2 cellular contexts compared by ENCODE assay signal in the genomic region with DNA sequence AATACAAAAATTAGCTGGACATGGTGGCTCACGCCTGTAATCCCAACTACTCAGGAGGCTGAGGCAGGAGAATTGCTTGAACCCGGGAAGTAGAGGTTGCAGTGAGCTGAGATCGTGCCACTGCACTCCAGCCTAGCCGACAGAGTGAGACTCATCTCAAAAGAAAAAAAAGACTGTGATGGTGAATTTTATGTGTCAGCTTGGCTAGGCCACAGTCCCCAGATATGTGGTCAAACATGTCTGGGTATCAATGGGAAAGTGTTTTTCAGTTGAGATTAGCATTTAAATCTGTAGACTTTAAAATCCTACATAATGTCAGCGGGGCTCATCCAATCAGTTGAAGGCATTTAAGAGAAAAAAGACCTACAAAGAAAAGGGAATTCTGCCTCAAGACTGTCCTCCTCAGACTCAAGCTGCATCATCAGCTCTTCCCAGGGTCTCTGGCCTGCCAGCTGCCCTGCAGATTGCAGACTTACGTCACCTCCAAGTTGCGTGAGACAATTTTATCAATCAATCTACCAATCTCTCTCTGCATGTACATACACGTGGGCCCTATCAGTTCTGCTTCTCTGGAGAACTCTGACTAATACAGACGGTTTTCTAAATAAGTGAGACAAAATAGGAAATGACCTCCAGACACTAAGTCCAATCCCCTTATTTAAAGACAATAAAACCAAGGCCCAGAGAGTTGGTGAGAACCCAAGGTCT.
TF ChIP-seq lines count a peak whose summit lies in the region.

No MANE protein-coding gene starts in this region.

TF ChIP-seq in IMR-90, 13 proteins besides CTCF, POLR2A, EP300 and RAD21 (continued from another document):
- no peak for TF ChIP-seq BHLHE40 (IDR thresholded peaks at IDR 0.05; ENCODE audit: low read depth, low read length)
- no peak for TF ChIP-seq RCOR1 (IDR thresholded peaks at IDR 0.05; ENCODE audit: insufficient replicate concordance, low read length)
- no peak for TF ChIP-seq MAZ (IDR thresholded peaks at IDR 0.05; ENCODE audit: borderline replicate concordance, low read depth, low read length)
- no peak for TF ChIP-seq CEBPB (IDR thresholded peaks at IDR 0.05; ENCODE audit: low read depth, low read length)
- TF ChIP-seq, protein P1, sequence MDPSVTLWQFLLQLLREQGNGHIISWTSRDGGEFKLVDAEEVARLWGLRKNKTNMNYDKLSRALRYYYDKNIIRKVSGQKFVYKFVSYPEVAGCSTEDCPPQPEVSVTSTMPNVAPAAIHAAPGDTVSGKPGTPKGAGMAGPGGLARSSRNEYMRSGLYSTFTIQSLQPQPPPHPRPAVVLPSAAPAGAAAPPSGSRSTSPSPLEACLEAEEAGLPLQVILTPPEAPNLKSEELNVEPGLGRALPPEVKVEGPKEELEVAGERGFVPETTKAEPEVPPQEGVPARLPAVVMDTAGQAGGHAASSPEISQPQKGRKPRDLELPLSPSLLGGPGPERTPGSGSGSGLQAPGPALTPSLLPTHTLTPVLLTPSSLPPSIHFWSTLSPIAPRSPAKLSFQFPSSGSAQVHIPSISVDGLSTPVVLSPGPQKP (IDR thresholded peaks at IDR 0.05; ENCODE audit: borderline replicate concordance, low read depth, low read length), result no peak
- TF ChIP-seq, protein P2, sequence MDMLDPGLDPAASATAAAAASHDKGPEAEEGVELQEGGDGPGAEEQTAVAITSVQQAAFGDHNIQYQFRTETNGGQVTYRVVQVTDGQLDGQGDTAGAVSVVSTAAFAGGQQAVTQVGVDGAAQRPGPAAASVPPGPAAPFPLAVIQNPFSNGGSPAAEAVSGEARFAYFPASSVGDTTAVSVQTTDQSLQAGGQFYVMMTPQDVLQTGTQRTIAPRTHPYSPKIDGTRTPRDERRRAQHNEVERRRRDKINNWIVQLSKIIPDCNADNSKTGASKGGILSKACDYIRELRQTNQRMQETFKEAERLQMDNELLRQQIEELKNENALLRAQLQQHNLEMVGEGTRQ (IDR thresholded peaks at IDR 0.05; ENCODE audit: low read depth, low read length), result no peak
- TF ChIP-seq MXI1 (IDR thresholded peaks at IDR 0.05; ENCODE audit: borderline replicate concordance, low read depth, low read length), result no peak
- TF ChIP-seq MAFK (IDR thresholded peaks at IDR 0.05; ENCODE audit: low read depth, low read length), result no peak
- TF ChIP-seq SMC3 (IDR thresholded peaks at IDR 0.05; ENCODE audit: low read depth, low read length), result no peak
- no peak for TF ChIP-seq NFE2L2 (IDR thresholded peaks at IDR 0.05; ENCODE audit: low read depth, low read length)
- no peak for TF ChIP-seq RFX5 (IDR thresholded peaks at IDR 0.05; ENCODE audit: low read depth, low read length)

TF ChIP-seq in K562, 482 proteins besides CTCF, POLR2A, EP300 and RAD21 (continued from another document and continues in another):
- TF ChIP-seq, protein P3, sequence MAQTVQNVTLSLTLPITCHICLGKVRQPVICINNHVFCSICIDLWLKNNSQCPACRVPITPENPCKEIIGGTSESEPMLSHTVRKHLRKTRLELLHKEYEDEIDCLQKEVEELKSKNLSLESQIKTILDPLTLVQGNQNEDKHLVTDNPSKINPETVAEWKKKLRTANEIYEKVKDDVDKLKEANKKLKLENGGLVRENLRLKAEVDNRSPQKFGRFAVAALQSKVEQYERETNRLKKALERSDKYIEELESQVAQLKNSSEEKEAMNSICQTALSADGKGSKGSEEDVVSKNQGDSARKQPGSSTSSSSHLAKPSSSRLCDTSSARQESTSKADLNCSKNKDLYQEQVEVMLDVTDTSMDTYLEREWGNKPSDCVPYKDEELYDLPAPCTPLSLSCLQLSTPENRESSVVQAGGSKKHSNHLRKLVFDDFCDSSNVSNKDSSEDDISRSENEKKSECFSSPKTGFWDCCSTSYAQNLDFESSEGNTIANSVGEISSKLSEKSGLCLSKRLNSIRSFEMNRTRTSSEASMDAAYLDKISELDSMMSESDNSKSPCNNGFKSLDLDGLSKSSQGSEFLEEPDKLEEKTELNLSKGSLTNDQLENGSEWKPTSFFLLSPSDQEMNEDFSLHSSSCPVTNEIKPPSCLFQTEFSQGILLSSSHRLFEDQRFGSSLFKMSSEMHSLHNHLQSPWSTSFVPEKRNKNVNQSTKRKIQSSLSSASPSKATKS (CRISPR knock-in tag; IDR thresholded peaks at IDR 0.05), result no peak
- TF ChIP-seq RBM25 (IDR thresholded peaks at IDR 0.05; ENCODE audit: low read depth, low read length, severe bottlenecking) (no peak), KDM1A (IDR thresholded peaks at IDR 0.05) (peak in 1 of 2 experiments; percentile 9; a peak in 1 of 4 replicates), ZNF766 (CRISPR knock-in tag; conservative IDR thresholded peaks at IDR 0.05) (0 out of 2 replicates have a peak, but pooled peaks have one; percentile 27), JUND (IDR thresholded peaks at IDR 0.05; ENCODE audit: borderline replicate concordance, low read depth, low read length) (peak; percentile 92), JUND (tag; IDR thresholded peaks at IDR 0.05; ENCODE audit: borderline replicate concordance, low read depth, low read length) (peak; percentile 88; the same call in 2 of the 3 replicates), ELF1 (tag; IDR thresholded peaks at IDR 0.05) (no peak), CREB1 (IDR thresholded peaks at IDR 0.05) (no peak), CREB1 (CRISPR knock-in tag; IDR thresholded peaks at IDR 0.05) (no peak; the same call in 1 of the 2 replicates), ZNF707 (CRISPR knock-in tag; conservative IDR thresholded peaks at IDR 0.05) (no peak), TAL1 (IDR thresholded peaks at IDR 0.05) (peak; percentile 67), PURB (CRISPR knock-in tag; IDR thresholded peaks at IDR 0.05; ENCODE audit: low read depth) (no peak), ZNF431 (CRISPR knock-in tag; IDR thresholded peaks at IDR 0.05) (no peak), TBP (optimal IDR thresholded peaks at IDR 0.05; ENCODE audit: low read depth, low read length) (no peak), TCF3 (CRISPR knock-in tag; IDR thresholded peaks at IDR 0.05) (peak; percentile 75), ESRRB (CRISPR knock-in tag; IDR thresholded peaks at IDR 0.05; ENCODE audit: borderline replicate concordance) (no peak), SMARCA5 (IDR thresholded peaks at IDR 0.05) (no peak), SRSF7 (optimal IDR thresholded peaks at IDR 0.05; ENCODE audit: low read depth, low read length) (no peak), ZNF232 (CRISPR knock-in tag; IDR thresholded peaks at IDR 0.05) (no peak), ZNF212 (CRISPR knock-in tag; IDR thresholded peaks at IDR 0.05) (no peak), MIER1 (IDR thresholded peaks at IDR 0.05; ENCODE audit: low read depth) (no peak), TEAD4 (IDR thresholded peaks at IDR 0.05; ENCODE audit: low read length) (peak; percentile 88), TEAD4 (CRISPR knock-in tag; IDR thresholded peaks at IDR 0.05; ENCODE audit: borderline replicate concordance) (no peak), RBM39 (optimal IDR thresholded peaks at IDR 0.05; ENCODE audit: low read depth, low read length) (no peak), ZC3H4 (CRISPR knock-in tag; IDR thresholded peaks at IDR 0.05; ENCODE audit: borderline replicate concordance) (no peak), CBFA2T3 (IDR thresholded peaks at IDR 0.05) (peak; percentile 83), SNRNP70 (optimal IDR thresholded peaks at IDR 0.05; ENCODE audit: low read depth, low read length) (no peak), NR2C2 (CRISPR knock-in tag; IDR thresholded peaks at IDR 0.05) (no peak), NR2C2 (tag; IDR thresholded peaks at IDR 0.05) (no peak)
- TF ChIP-seq, protein P4, sequence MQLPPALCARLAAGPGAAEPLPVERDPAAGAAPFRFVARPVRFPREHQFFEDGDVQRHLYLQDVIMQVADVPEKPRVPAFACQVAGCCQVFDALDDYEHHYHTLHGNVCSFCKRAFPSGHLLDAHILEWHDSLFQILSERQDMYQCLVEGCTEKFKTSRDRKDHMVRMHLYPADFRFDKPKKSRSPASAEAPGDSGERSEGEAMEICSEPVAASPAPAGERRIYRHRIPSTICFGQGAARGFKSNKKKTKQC (CRISPR knock-in tag; IDR thresholded peaks at IDR 0.05), result no peak
- TF ChIP-seq, protein P5, sequence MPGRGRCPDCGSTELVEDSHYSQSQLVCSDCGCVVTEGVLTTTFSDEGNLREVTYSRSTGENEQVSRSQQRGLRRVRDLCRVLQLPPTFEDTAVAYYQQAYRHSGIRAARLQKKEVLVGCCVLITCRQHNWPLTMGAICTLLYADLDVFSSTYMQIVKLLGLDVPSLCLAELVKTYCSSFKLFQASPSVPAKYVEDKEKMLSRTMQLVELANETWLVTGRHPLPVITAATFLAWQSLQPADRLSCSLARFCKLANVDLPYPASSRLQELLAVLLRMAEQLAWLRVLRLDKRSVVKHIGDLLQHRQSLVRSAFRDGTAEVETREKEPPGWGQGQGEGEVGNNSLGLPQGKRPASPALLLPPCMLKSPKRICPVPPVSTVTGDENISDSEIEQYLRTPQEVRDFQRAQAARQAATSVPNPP (IDR thresholded peaks at IDR 0.05; ENCODE audit: borderline replicate concordance, insufficient read depth, insufficient read length), result no peak
- TF ChIP-seq, protein P6, sequence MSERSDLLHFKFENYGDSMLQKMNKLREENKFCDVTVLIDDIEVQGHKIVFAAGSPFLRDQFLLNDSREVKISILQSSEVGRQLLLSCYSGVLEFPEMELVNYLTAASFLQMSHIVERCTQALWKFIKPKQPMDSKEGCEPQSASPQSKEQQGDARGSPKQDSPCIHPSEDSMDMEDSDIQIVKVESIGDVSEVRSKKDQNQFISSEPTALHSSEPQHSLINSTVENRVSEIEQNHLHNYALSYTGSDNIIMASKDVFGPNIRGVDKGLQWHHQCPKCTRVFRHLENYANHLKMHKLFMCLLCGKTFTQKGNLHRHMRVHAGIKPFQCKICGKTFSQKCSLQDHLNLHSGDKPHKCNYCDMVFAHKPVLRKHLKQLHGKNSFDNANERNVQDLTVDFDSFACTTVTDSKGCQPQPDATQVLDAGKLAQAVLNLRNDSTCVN (CRISPR knock-in tag; IDR thresholded peaks at IDR 0.05), result no peak
- TF ChIP-seq, protein P7, sequence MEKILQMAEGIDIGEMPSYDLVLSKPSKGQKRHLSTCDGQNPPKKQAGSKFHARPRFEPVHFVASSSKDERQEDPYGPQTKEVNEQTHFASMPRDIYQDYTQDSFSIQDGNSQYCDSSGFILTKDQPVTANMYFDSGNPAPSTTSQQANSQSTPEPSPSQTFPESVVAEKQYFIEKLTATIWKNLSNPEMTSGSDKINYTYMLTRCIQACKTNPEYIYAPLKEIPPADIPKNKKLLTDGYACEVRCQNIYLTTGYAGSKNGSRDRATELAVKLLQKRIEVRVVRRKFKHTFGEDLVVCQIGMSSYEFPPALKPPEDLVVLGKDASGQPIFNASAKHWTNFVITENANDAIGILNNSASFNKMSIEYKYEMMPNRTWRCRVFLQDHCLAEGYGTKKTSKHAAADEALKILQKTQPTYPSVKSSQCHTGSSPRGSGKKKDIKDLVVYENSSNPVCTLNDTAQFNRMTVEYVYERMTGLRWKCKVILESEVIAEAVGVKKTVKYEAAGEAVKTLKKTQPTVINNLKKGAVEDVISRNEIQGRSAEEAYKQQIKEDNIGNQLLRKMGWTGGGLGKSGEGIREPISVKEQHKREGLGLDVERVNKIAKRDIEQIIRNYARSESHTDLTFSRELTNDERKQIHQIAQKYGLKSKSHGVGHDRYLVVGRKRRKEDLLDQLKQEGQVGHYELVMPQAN (IDR thresholded peaks at IDR 0.05; ENCODE audit: borderline replicate concordance), result no peak
- TF ChIP-seq, protein P8, sequence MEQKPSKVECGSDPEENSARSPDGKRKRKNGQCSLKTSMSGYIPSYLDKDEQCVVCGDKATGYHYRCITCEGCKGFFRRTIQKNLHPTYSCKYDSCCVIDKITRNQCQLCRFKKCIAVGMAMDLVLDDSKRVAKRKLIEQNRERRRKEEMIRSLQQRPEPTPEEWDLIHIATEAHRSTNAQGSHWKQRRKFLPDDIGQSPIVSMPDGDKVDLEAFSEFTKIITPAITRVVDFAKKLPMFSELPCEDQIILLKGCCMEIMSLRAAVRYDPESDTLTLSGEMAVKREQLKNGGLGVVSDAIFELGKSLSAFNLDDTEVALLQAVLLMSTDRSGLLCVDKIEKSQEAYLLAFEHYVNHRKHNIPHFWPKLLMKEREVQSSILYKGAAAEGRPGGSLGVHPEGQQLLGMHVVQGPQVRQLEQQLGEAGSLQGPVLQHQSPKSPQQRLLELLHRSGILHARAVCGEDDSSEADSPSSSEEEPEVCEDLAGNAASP (IDR thresholded peaks at IDR 0.05), result no peak
- TF ChIP-seq, protein P9, sequence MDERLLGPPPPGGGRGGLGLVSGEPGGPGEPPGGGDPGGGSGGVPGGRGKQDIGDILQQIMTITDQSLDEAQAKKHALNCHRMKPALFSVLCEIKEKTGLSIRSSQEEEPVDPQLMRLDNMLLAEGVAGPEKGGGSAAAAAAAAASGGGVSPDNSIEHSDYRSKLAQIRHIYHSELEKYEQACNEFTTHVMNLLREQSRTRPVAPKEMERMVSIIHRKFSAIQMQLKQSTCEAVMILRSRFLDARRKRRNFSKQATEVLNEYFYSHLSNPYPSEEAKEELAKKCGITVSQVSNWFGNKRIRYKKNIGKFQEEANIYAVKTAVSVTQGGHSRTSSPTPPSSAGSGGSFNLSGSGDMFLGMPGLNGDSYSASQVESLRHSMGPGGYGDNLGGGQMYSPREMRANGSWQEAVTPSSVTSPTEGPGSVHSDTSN (CRISPR knock-in tag; IDR thresholded peaks at IDR 0.05; ENCODE audit: low read depth), result no peak
- TF ChIP-seq, protein P9 (tag; conservative IDR thresholded peaks at IDR 0.05; ENCODE audit: low read depth), result peak; percentile 43; the same call in 1 of the 2 replicates
- TF ChIP-seq, protein P10, sequence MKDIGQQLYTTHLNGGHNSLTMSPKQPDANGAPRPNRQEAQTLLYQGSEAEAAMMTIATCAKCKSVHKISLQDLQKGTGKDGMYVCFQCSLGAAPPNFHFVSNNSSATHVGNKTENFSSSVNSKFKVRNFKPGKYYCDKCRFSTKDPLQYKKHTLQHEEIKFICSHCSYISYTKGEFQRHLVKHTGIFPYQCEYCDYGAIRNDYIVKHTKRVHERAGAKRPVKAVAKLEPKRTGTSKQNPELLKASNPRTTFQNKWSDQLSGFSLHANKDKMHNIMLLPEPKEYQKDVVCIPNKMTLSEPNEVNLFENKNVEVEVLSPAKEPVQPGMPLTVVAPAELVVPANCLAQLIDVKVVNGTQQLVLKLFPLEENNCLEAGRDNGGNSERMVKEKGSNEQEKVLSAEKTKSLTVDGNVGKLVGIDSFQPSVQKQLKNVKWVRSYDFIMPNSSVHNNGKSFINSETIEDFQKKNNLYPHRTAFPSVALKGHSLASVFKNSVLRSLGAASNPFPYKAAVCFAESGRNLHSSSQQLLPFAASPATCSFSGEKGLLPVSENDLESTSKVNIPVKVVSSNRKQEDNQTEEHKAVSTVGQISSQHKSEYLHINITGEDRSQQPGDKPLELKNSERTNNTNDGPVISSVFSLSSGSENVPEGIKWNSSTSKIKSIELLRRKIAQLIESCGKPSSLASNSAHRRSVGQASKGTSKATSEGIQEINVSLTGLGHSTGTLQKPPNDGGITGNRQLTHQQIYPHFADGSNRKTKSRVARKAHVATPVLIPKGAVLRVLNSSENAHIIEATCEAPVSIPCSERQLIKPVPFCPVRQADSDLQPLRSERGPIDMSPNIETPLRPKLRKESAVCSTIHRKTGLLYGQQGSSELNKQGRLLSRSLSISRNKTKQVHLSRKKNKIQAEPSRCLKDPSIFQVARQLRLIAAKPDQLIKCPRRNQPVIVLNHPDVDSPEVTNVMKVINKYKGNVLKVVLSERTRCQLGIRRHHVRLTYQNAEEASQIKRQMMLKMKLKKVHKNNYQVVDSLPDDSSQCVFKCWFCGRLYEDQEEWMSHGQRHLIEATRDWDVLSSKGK (CRISPR knock-in tag; IDR thresholded peaks at IDR 0.05), result no peak
